In genomic region chr5:6483880-6484382, GRCh38 we compare ENCODE assay signal across 12 cellular contexts. TPM values are rescaled to one million over a fixed set of nuclear protein-coding genes. Genes with fewer than 3 reads are reported as not detected.
DNase-seq lines count a peak whose midpoint lies in the region; ATAC-seq lines count a peak whose summit lies in the region.
"Had no signal": no experiment of that assay in that cellular context is flagged by ENCODE, and none has a peak within 500 bp of the region (broad histone marks: within the 10 kb centered on the region; RNA-seq: fewer than 3 reads in every experiment).

No MANE protein-coding gene starts in this region.

- DNase-seq in activated CD4-positive, alpha-beta memory T cell treated with anti-CD3 and anti-CD28 coated beads for 36 hours: peak; percentile 43
- no peak for DNase-seq in activated CD4-positive, alpha-beta memory T cell treated with anti-CD3 and anti-CD28 coated beads, Interleukin-2, amount 10 ng/mL, durations not matched to agents 7 days and 5 days
- DNase-seq in naive B cell (no peak), mesenchymal stem cell (no peak), AG20443 (ENCODE audit: low spot score) (no peak)
- no peak for DNase-seq in effector memory CD8-positive, alpha-beta T cell
- DNase-seq: MG63, RPMI8226 had no signal

- H2BK15ac ChIP-seq in mesenchymal stem cell (ENCODE audit: low read depth, poor library complexity, severe bottlenecking): no peak overlapping the region

- no peaks in the 10 kb centered on the region for H3K36me3 ChIP-seq in mesenchymal stem cell (ENCODE audit: control insufficient read depth in 1 of 2, insufficient read depth in 2 of 2, low read depth in 1 of 2, low read length in 2 of 2)
- H3K36me3 ChIP-seq: MG63 had no signal

- peak; percentile 77 for ATAC-seq in GM21360 (IDR thresholded peaks at IDR 0.05; ENCODE audit: unreplicated experiment)
- peak; percentile 87 for ATAC-seq in HG03095 (IDR thresholded peaks at IDR 0.05; ENCODE audit: unreplicated experiment)
- ATAC-seq in naive B cell (ENCODE audit: low read depth in 2 of 2): peak; percentile 61 to 68
- ATAC-seq in effector memory CD8-positive, alpha-beta T cell (replicated peaks): no peak
- ATAC-seq: A549 had no signal

- H4K8ac ChIP-seq in mesenchymal stem cell (ENCODE audit: low read length): no peak overlapping the region

- no peaks in the 10 kb centered on the region for H3K36me3 Mint-ChIP-seq in activated CD4-positive, alpha-beta memory T cell treated with anti-CD3 and anti-CD28 coated beads for 36 hours
- no peaks in the 10 kb centered on the region for H3K36me3 Mint-ChIP-seq in activated CD4-positive, alpha-beta memory T cell treated with anti-CD3 and anti-CD28 coated beads, Interleukin-2, amount 10 ng/mL, durations not matched to agents 7 days and 5 days (ENCODE audit: low read depth)
- H3K36me3 Mint-ChIP-seq in naive B cell: no peaks in the 10 kb centered on the region
- H3K36me3 Mint-ChIP-seq in effector memory CD8-positive, alpha-beta T cell (ENCODE audit: insufficient read depth): no peaks in the 10 kb centered on the region

- H3K79me1 ChIP-seq in mesenchymal stem cell (replicated peaks; ENCODE audit: low read length, poor library complexity, severe bottlenecking): no peaks in the 10 kb centered on the region

- no peaks in the 10 kb centered on the region for H3K9me3 Mint-ChIP-seq in activated CD4-positive, alpha-beta memory T cell treated with anti-CD3 and anti-CD28 coated beads for 36 hours
- no peaks in the 10 kb centered on the region for H3K9me3 Mint-ChIP-seq in activated CD4-positive, alpha-beta memory T cell treated with anti-CD3 and anti-CD28 coated beads, Interleukin-2, amount 10 ng/mL, durations not matched to agents 7 days and 5 days
- peaks cover 0 to 3% (median 0%) of the 10 kb centered on the region in 7 donors for H3K9me3 Mint-ChIP-seq in naive B cell
- no peaks in the 10 kb centered on the region for H3K9me3 Mint-ChIP-seq in effector memory CD8-positive, alpha-beta T cell
- H3K9me3 Mint-ChIP-seq: neural crest cell had no signal

- H3K27me3 ChIP-seq in mesenchymal stem cell (ENCODE audit: control insufficient read depth in 1 of 2, insufficient read depth in 1 of 2, low read length in 2 of 2): peaks cover 0 to 20% of the 10 kb centered on the region in 2 experiments

- no peak overlapping the region for H3K23ac ChIP-seq in mesenchymal stem cell (ENCODE audit: low read length in 2 of 2)

- no peak overlapping the region for H3K4ac ChIP-seq in mesenchymal stem cell (ENCODE audit: low read depth in 1 of 2, low read length in 2 of 2)

- no peak overlapping the region for H3K4me2 ChIP-seq in mesenchymal stem cell (ENCODE audit: low read length, poor library complexity, severe bottlenecking)
- H3K4me2 ChIP-seq: A549 had no signal

- H4K91ac ChIP-seq in mesenchymal stem cell (ENCODE audit: low read length): no peak overlapping the region

- H2AFZ ChIP-seq in mesenchymal stem cell (ENCODE audit: low read depth, low read length): no peak overlapping the region

- no peaks in the 10 kb centered on the region for H3K4me1 ChIP-seq in mesenchymal stem cell (ENCODE audit: control insufficient read depth, insufficient read depth, low read depth, low read length)
- H3K4me1 ChIP-seq: A549 had no signal

- no peaks in the 10 kb centered on the region for H3K9me3 ChIP-seq in mesenchymal stem cell (ENCODE audit: control insufficient read depth, low read length)
- H3K9me3 ChIP-seq: A549, MG63 had no signal

- no peak overlapping the region for H3K14ac ChIP-seq in mesenchymal stem cell (ENCODE audit: low read length in 2 of 2)

- H3K27ac Mint-ChIP-seq in activated CD4-positive, alpha-beta memory T cell treated with anti-CD3 and anti-CD28 coated beads for 36 hours: no peak overlapping the region
- H3K27ac Mint-ChIP-seq in activated CD4-positive, alpha-beta memory T cell treated with anti-CD3 and anti-CD28 coated beads, Interleukin-2, amount 10 ng/mL, durations not matched to agents 7 days and 5 days: no peak overlapping the region
- H3K27ac Mint-ChIP-seq in naive B cell: peak overlapping the region in 2 of 6 donors; percentile 73 to 76
- H3K27ac Mint-ChIP-seq in effector memory CD8-positive, alpha-beta T cell: no peak overlapping the region

- H3K4me1 Mint-ChIP-seq in activated CD4-positive, alpha-beta memory T cell treated with anti-CD3 and anti-CD28 coated beads for 36 hours (ENCODE audit: low read depth): peaks cover 4% of the 10 kb centered on the region
- H3K4me1 Mint-ChIP-seq in activated CD4-positive, alpha-beta memory T cell treated with anti-CD3 and anti-CD28 coated beads, Interleukin-2, amount 10 ng/mL, durations not matched to agents 7 days and 5 days: peaks cover 29% of the 10 kb centered on the region
- H3K4me1 Mint-ChIP-seq in naive B cell: peaks cover 0 to 14% (median 0%) of the 10 kb centered on the region in 3 donors
- H3K4me1 Mint-ChIP-seq in effector memory CD8-positive, alpha-beta T cell (ENCODE audit: low read depth in 2 of 2): peaks cover 0 to 2% of the 10 kb centered on the region in 2 donors

- peaks cover 25% of the 10 kb centered on the region for H3K27me3 Mint-ChIP-seq in activated CD4-positive, alpha-beta memory T cell treated with anti-CD3 and anti-CD28 coated beads for 36 hours
- H3K27me3 Mint-ChIP-seq in activated CD4-positive, alpha-beta memory T cell treated with anti-CD3 and anti-CD28 coated beads, Interleukin-2, amount 10 ng/mL, durations not matched to agents 7 days and 5 days: peaks cover 21% of the 10 kb centered on the region
- H3K27me3 Mint-ChIP-seq in naive B cell: peaks cover under 1 to 12% (median 7%) of the 10 kb centered on the region in 3 donors
- peaks cover 0 to 67% of the 10 kb centered on the region in 2 donors for H3K27me3 Mint-ChIP-seq in effector memory CD8-positive, alpha-beta T cell

- H2BK120ac ChIP-seq in mesenchymal stem cell (ENCODE audit: low read depth, low read length): no peak overlapping the region

- H3K27ac ChIP-seq in mesenchymal stem cell (ENCODE audit: low read length, poor library complexity, severe bottlenecking): no peak overlapping the region
- H3K27ac ChIP-seq: A549 had no signal

- H3K4me3 Mint-ChIP-seq in activated CD4-positive, alpha-beta memory T cell treated with anti-CD3 and anti-CD28 coated beads for 36 hours: no peak overlapping the region
- no peak overlapping the region for H3K4me3 Mint-ChIP-seq in activated CD4-positive, alpha-beta memory T cell treated with anti-CD3 and anti-CD28 coated beads, Interleukin-2, amount 10 ng/mL, durations not matched to agents 7 days and 5 days
- peak overlapping the region in 2 of 8 donors; percentile 36 to 37 for H3K4me3 Mint-ChIP-seq in naive B cell
- no peak overlapping the region for H3K4me3 Mint-ChIP-seq in effector memory CD8-positive, alpha-beta T cell
- H3K4me3 Mint-ChIP-seq: neural crest cell had no signal

- POLR2A ChIA-PET in activated CD4-positive, alpha-beta memory T cell treated with anti-CD3 and anti-CD28 coated beads for 36 hours (lab: Charles Lee): no interaction called here
- POLR2A ChIA-PET in activated CD4-positive, alpha-beta memory T cell treated with anti-CD3 and anti-CD28 coated beads, Interleukin-2, amount 10 ng/mL, durations not matched to agents 7 days and 5 days (lab: Charles Lee): no interaction called here

- 84% methylated on average over 8 of the region's 9 CpGs for WGBS in mesenchymal stem cell

- H2BK12ac ChIP-seq in mesenchymal stem cell (ENCODE audit: low read length in 2 of 2): no peak overlapping the region

- CTCF ChIA-PET in activated CD4-positive, alpha-beta memory T cell treated with anti-CD3 and anti-CD28 coated beads for 36 hours (lab: Charles Lee): interaction anchor here (1.0 kb wide), 1 partner anchor 9 kb away, joined by 4 read pairs; no protein-coding TSS in a partner anchor
- CTCF ChIA-PET in activated CD4-positive, alpha-beta memory T cell treated with anti-CD3 and anti-CD28 coated beads, Interleukin-2, amount 10 ng/mL, durations not matched to agents 7 days and 5 days (lab: Charles Lee): no interaction called here

- H3K18ac ChIP-seq in mesenchymal stem cell (ENCODE audit: low read depth in 1 of 2, low read length in 2 of 2): no peak overlapping the region

- H2AK5ac ChIP-seq in mesenchymal stem cell (ENCODE audit: low read length, severe bottlenecking): no peak overlapping the region

- intact Hi-C loops in activated CD4-positive, alpha-beta memory T cell treated with anti-CD3 and anti-CD28 coated beads for 36 hours (cut with micrococcal nuclease): loop anchor here (1.0 to 5.0 kb wide), 2 partner anchors 12 to 343 kb away; no protein-coding TSS in a partner anchor

- no peak overlapping the region for H3K9ac ChIP-seq in mesenchymal stem cell (ENCODE audit: low read length)

- no peak overlapping the region for H2BK5ac ChIP-seq in mesenchymal stem cell (ENCODE audit: low read depth, low read length, poor library complexity, severe bottlenecking)

- H3K4me3 ChIP-seq in mesenchymal stem cell (ENCODE audit: insufficient read depth in 1 of 2, low read depth in 1 of 2, low read length in 2 of 2): no peak overlapping the region
- H3K4me3 ChIP-seq: A549, MG63 had no signal

RNA-seq across cellular contexts. Expression of gene UBE2QL1, which starts 35.3 kb away (rescaled TPM):
- total RNA-seq in activated CD4-positive, alpha-beta memory T cell treated with anti-CD3 and anti-CD28 coated beads for 36 hours: not detected
- total RNA-seq in activated CD4-positive, alpha-beta memory T cell treated with anti-CD3 and anti-CD28 coated beads, Interleukin-2, amount 10 ng/mL, durations not matched to agents 7 days and 5 days: under 1 TPM; 0.10 TPM
- polyA plus RNA-seq in naive B cell (ENCODE audit: low read depth in 6 of 6): not detected
- polyA plus RNA-seq in mesenchymal stem cell (2013, experiment 1 of 2): not detected
- polyA plus RNA-seq in mesenchymal stem cell (2013, experiment 2 of 2): 0.01 TPM
